23 cellular contexts compared by ENCODE assay signal in genomic region chr2:106638609-106639008, GRCh38.
"Had no signal": no experiment of that assay in that cellular context is flagged by ENCODE, and none has a peak within 500 bp of the region (broad histone marks: within the 10 kb centered on the region; RNA-seq: fewer than 3 reads in every experiment).

No MANE protein-coding gene starts in this region.

- H3K36me3 Mint-ChIP-seq: activated CD8-positive, alpha-beta memory T cell treated with anti-CD3 and anti-CD28 coated beads, Interleukin-2, amount 10 ng/mL, durations not matched to agents 7 days and 5 days; activated naive CD4-positive, alpha-beta T cell treated with anti-CD3 and anti-CD28 coated beads, Interleukin-2, amount 50 U/mL, for 24 hours had no signal

- H3K27me3 Mint-ChIP-seq: activated CD4-positive, alpha-beta T cell treated with anti-CD3 and anti-CD28 coated beads, Interleukin-2, amount 10 ng/mL, durations not matched to agents 24 days and 14 days; activated CD8-positive, alpha-beta memory T cell treated with anti-CD3 and anti-CD28 coated beads, Interleukin-2, amount 10 ng/mL, durations not matched to agents 7 days and 5 days had no signal

- H3K4me3 ChIP-seq: body of pancreas, cardiac muscle cell, heart left ventricle, pancreas, psoas muscle, right atrium auricular region, thyroid gland had no signal

- H3K4me3 Mint-ChIP-seq: activated CD4-positive, alpha-beta T cell treated with anti-CD3 and anti-CD28 coated beads, Interleukin-2, amount 10 ng/mL, durations not matched to agents 24 days and 14 days; activated CD8-positive, alpha-beta memory T cell treated with anti-CD3 and anti-CD28 coated beads, Interleukin-2, amount 10 ng/mL, durations not matched to agents 7 days and 5 days; activated CD8-positive, alpha-beta T cell treated with anti-CD3 and anti-CD28 coated beads for 36 hours; activated naive CD4-positive, alpha-beta T cell treated with anti-CD3 and anti-CD28 coated beads, Interleukin-2, amount 50 U/mL, for 24 hours; activated T-helper 1 cell treated with anti-CD3 and anti-CD28 coated beads, Interleukin-12 subunit alpha, Interleukin-12 subunit beta, Interleukin-2, Interleukin-4 antibody, amounts not matched to agents 30 ng/mL and 10 ng/mL and 1 ng/mL, durations not matched to agents 14 hours and 24 hours and 36 hours; endodermal cell; nephron had no signal

- DNase-seq: activated CD4-positive, alpha-beta T cell treated with anti-CD3 and anti-CD28 coated beads, Interleukin-2, amount 10 ng/mL, durations not matched to agents 24 days and 14 days; activated CD8-positive, alpha-beta memory T cell treated with anti-CD3 and anti-CD28 coated beads, Interleukin-2, amount 10 ng/mL, durations not matched to agents 7 days and 5 days; activated CD8-positive, alpha-beta T cell treated with anti-CD3 and anti-CD28 coated beads for 36 hours; activated gamma-delta T cell; activated T-cell treated with anti-CD3 and anti-CD28 coated beads for 4 hours; anterior cingulate cortex; body of pancreas; cortex of kidney; endodermal cell; heart left ventricle; islet precursor cell; left colon; pancreas; psoas muscle; stimulated activated CD4-positive, alpha-beta T cell treated with anti-CD3 and anti-CD28 coated beads, Interleukin-4, amount 100 ng/mL, for 24 hours; stimulated activated naive CD4-positive, alpha-beta T cell treated with Interleukin-2 at 50 U/mL for 16 hours; T1000; thyroid gland had no signal

- H3K27ac Mint-ChIP-seq: activated CD4-positive, alpha-beta T cell treated with anti-CD3 and anti-CD28 coated beads, Interleukin-2, amount 10 ng/mL, durations not matched to agents 24 days and 14 days; activated CD8-positive, alpha-beta memory T cell treated with anti-CD3 and anti-CD28 coated beads, Interleukin-2, amount 10 ng/mL, durations not matched to agents 7 days and 5 days; activated CD8-positive, alpha-beta T cell treated with anti-CD3 and anti-CD28 coated beads for 36 hours; activated naive CD4-positive, alpha-beta T cell treated with anti-CD3 and anti-CD28 coated beads, Interleukin-2, amount 50 U/mL, for 24 hours; activated T-helper 1 cell treated with anti-CD3 and anti-CD28 coated beads, Interleukin-12 subunit alpha, Interleukin-12 subunit beta, Interleukin-2, Interleukin-4 antibody, amounts not matched to agents 30 ng/mL and 10 ng/mL and 1 ng/mL, durations not matched to agents 14 hours and 24 hours and 36 hours; endodermal cell; nephron had no signal

- H3K4me1 Mint-ChIP-seq: activated CD4-positive, alpha-beta T cell treated with anti-CD3 and anti-CD28 coated beads, Interleukin-2, amount 10 ng/mL, durations not matched to agents 24 days and 14 days; activated CD8-positive, alpha-beta memory T cell treated with anti-CD3 and anti-CD28 coated beads, Interleukin-2, amount 10 ng/mL, durations not matched to agents 7 days and 5 days; activated naive CD4-positive, alpha-beta T cell treated with anti-CD3 and anti-CD28 coated beads, Interleukin-2, amount 50 U/mL, for 24 hours had no signal

- H3K9me3 Mint-ChIP-seq: activated CD4-positive, alpha-beta T cell treated with anti-CD3 and anti-CD28 coated beads, Interleukin-2, amount 10 ng/mL, durations not matched to agents 24 days and 14 days; activated CD8-positive, alpha-beta T cell treated with anti-CD3 and anti-CD28 coated beads for 36 hours; activated naive CD4-positive, alpha-beta T cell treated with anti-CD3 and anti-CD28 coated beads, Interleukin-2, amount 50 U/mL, for 24 hours; activated T-helper 1 cell treated with anti-CD3 and anti-CD28 coated beads, Interleukin-12 subunit alpha, Interleukin-12 subunit beta, Interleukin-2, Interleukin-4 antibody, amounts not matched to agents 30 ng/mL and 10 ng/mL and 1 ng/mL, durations not matched to agents 14 hours and 24 hours and 36 hours; endodermal cell; nephron had no signal
